In the genomic region with DNA sequence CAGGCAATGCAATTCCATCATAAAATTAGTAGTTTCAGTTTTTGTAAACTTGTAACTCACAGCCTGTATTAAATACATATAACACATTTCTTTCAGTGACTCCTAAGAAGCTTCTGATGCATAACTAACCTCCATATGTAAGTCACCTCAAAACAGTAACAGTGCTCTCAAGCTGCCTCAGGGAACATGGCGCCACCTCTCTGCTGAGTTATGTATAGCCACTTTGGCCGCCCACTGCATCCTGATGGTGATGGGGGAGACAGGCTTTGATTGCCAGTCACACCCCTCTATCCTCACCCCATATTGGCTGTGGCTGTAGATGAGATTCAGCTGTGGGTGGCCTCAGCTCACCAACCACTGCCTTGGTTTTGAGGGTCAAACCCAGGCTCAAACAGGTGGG, we compare ENCODE assay signal across 8 cellular contexts. TPM values are rescaled to one million over a fixed set of nuclear protein-coding genes. Genes with fewer than 3 reads are reported as not detected.
DNase-seq lines count a peak whose midpoint lies in the region; TF ChIP-seq lines count a peak whose summit lies in the region.

No MANE protein-coding gene starts in this region.

- no peak for TF ChIP-seq EP300 in SK-N-SH (IDR thresholded peaks at IDR 0.05; ENCODE audit: borderline replicate concordance in 1 of 2, low read depth in 1 of 2, low read length in 1 of 2)

- POLR2A ChIA-PET in SK-N-SH (lab: Yijun Ruan, JAX): no interaction called here

- TF ChIP-seq RAD21 in SK-N-SH (IDR thresholded peaks at IDR 0.05; ENCODE audit: low read length): no peak

- H3K27me3 Mint-ChIP-seq in HFFc6 (ENCODE audit: insufficient read depth) (no peaks in the 10 kb centered on the region; the same call in 1 of the 2 replicates), endothelial cell (ENCODE audit: unreplicated experiment) (peaks cover 1% of the 10 kb centered on the region)

- peak; percentile 68 for DNase-seq in D341Med (ENCODE audit: low spot score)
- DNase-seq in HFFc6: peak; percentile 24
- peak; percentile 35 for DNase-seq in SK-N-SH
- peak; percentile 15 for DNase-seq in endothelial cell (ENCODE audit: low spot score)
- peak in 2 of 3 donors; percentile 42 to 51 for DNase-seq in stimulated activated CD4-positive, alpha-beta T cell treated with anti-CD3 and anti-CD28 coated beads, Interleukin-12 subunit alpha, Interleukin-12 subunit beta, amount 100 ng/mL, for 48 hours (ENCODE audit: low read depth in 2 of 3, low spot score in 1 of 3)
- DNase-seq in GOT3 (lab: John Stamatoyannopoulos, UW): no peak
- no peak for DNase-seq in NCI-H2029 (lab: John Stamatoyannopoulos, UW)
- DNase-seq in DMS114 treated with DMSO at 0.1 percent for 48 hours (lab: John Stamatoyannopoulos, UW; ENCODE audit: unreplicated experiment): no peak

- H4K20me1 ChIP-seq in SK-N-SH (ENCODE audit: insufficient read depth): no peaks in the 10 kb centered on the region

- H3K4me3 ChIP-seq in SK-N-SH (ENCODE audit: low read depth in 2 of 2, low read length in 1 of 2): no peak overlapping the region

- no peak overlapping the region for H3K27ac Mint-ChIP-seq in HFFc6
- H3K27ac Mint-ChIP-seq in endothelial cell (ENCODE audit: unreplicated experiment): no peak overlapping the region

- H3F3A ChIP-seq in SK-N-SH (replicated peaks; ENCODE audit: insufficient read depth): peaks cover 10% of the 10 kb centered on the region

- H3K27me3 ChIP-seq in SK-N-SH (ENCODE audit: insufficient read depth): no peaks in the 10 kb centered on the region

- H3K36me3 Mint-ChIP-seq in HFFc6 (ENCODE audit: low read depth): peaks cover 15% of the 10 kb centered on the region
- H3K36me3 Mint-ChIP-seq in endothelial cell (ENCODE audit: low read depth, unreplicated experiment): peaks cover 32% of the 10 kb centered on the region

- H3K9me3 Mint-ChIP-seq in HFFc6 (peaks cover 5% of the 10 kb centered on the region; the same call in 1 of the 2 replicates), endothelial cell (ENCODE audit: unreplicated experiment) (peaks cover 16% of the 10 kb centered on the region)

- H3K4me3 Mint-ChIP-seq in HFFc6 (no peak overlapping the region), endothelial cell (ENCODE audit: unreplicated experiment) (no peak overlapping the region)

- H3K9ac ChIP-seq in SK-N-SH: no peak overlapping the region

- 92% methylated on average over 2 of the region's 2 CpGs for WGBS in SK-N-SH (ENCODE audit: low lambda C conversion rate)

- peak; percentile 75 for TF ChIP-seq CTCF in HFFc6 (IDR thresholded peaks at IDR 0.05)
- peak; percentile 41 for TF ChIP-seq CTCF in SK-N-SH (IDR thresholded peaks at IDR 0.05)
- TF ChIP-seq CTCF in endothelial cell (IDR thresholded peaks at IDR 0.05; ENCODE audit: unreplicated experiment): peak; percentile 37

- H2AFZ ChIP-seq in SK-N-SH (ENCODE audit: low read depth): no peak overlapping the region

- CTCF ChIA-PET in SK-N-SH (lab: Yijun Ruan, JAX): interaction anchor here (1.0 to 1.5 kb wide), 3 partner anchors 11 to 29 kb away, joined by 3 to 4 read pairs (median 3); no protein-coding TSS in a partner anchor

- H3K4me1 Mint-ChIP-seq in HFFc6 (ENCODE audit: low read depth) (no peaks in the 10 kb centered on the region), endothelial cell (ENCODE audit: unreplicated experiment) (no peaks in the 10 kb centered on the region)

- H3K4me2 ChIP-seq in SK-N-SH: no peak overlapping the region

- peaks cover 10% of the 10 kb centered on the region for H3K9me3 ChIP-seq in SK-N-SH

- peaks cover 0 to 4% of the 10 kb centered on the region in 2 experiments; a peak in 1 of 4 replicates for H3K4me1 ChIP-seq in SK-N-SH (ENCODE audit: control insufficient read depth in 1 of 2, insufficient read depth in 2 of 2, low read depth in 1 of 2, low read length in 1 of 2)

- H3K9me2 ChIP-seq in SK-N-SH: no peaks in the 10 kb centered on the region

- no peak overlapping the region for H3K27ac ChIP-seq in SK-N-SH (ENCODE audit: low read depth in 2 of 2, low read length in 1 of 2)

- no peaks in the 10 kb centered on the region; the same call in 1 of the 2 replicates for H3K79me2 ChIP-seq in SK-N-SH (ENCODE audit: insufficient read depth)

- H3K36me3 ChIP-seq in SK-N-SH (replicated peaks in 1 of 2; ENCODE audit: control insufficient read depth in 1 of 2, insufficient read depth in 2 of 2, low read length in 1 of 2): no peaks in the 10 kb centered on the region

TF ChIP-seq in SK-N-SH, 30 proteins besides CTCF, POLR2A, EP300 and RAD21 (continues in another document):
- TF ChIP-seq RXRA (IDR thresholded peaks at IDR 0.05; ENCODE audit: borderline replicate concordance, low read depth) (no peak), RFX5 (IDR thresholded peaks at IDR 0.05; ENCODE audit: low read length) (no peak), FOXM1 (IDR thresholded peaks at IDR 0.05; ENCODE audit: low read depth) (no peak), MXI1 (IDR thresholded peaks at IDR 0.05; ENCODE audit: low read depth, low read length) (no peak), EZH2phosphoT487 (IDR thresholded peaks at IDR 0.05; ENCODE audit: borderline replicate concordance, low read depth) (no peak), SMC3 (IDR thresholded peaks at IDR 0.05; ENCODE audit: low read depth, low read length) (no peak), TCF12 (IDR thresholded peaks at IDR 0.05) (no peak), FOSL2 (IDR thresholded peaks at IDR 0.05; ENCODE audit: borderline replicate concordance, low read depth) (no peak)
- TF ChIP-seq, protein P1, sequence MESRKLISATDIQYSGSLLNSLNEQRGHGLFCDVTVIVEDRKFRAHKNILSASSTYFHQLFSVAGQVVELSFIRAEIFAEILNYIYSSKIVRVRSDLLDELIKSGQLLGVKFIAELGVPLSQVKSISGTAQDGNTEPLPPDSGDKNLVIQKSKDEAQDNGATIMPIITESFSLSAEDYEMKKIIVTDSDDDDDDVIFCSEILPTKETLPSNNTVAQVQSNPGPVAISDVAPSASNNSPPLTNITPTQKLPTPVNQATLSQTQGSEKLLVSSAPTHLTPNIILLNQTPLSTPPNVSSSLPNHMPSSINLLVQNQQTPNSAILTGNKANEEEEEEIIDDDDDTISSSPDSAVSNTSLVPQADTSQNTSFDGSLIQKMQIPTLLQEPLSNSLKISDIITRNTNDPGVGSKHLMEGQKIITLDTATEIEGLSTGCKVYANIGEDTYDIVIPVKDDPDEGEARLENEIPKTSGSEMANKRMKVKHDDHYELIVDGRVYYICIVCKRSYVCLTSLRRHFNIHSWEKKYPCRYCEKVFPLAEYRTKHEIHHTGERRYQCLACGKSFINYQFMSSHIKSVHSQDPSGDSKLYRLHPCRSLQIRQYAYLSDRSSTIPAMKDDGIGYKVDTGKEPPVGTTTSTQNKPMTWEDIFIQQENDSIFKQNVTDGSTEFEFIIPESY (IDR thresholded peaks at IDR 0.05; ENCODE audit: borderline replicate concordance, low read depth): no peak
- TF ChIP-seq, protein P2, sequence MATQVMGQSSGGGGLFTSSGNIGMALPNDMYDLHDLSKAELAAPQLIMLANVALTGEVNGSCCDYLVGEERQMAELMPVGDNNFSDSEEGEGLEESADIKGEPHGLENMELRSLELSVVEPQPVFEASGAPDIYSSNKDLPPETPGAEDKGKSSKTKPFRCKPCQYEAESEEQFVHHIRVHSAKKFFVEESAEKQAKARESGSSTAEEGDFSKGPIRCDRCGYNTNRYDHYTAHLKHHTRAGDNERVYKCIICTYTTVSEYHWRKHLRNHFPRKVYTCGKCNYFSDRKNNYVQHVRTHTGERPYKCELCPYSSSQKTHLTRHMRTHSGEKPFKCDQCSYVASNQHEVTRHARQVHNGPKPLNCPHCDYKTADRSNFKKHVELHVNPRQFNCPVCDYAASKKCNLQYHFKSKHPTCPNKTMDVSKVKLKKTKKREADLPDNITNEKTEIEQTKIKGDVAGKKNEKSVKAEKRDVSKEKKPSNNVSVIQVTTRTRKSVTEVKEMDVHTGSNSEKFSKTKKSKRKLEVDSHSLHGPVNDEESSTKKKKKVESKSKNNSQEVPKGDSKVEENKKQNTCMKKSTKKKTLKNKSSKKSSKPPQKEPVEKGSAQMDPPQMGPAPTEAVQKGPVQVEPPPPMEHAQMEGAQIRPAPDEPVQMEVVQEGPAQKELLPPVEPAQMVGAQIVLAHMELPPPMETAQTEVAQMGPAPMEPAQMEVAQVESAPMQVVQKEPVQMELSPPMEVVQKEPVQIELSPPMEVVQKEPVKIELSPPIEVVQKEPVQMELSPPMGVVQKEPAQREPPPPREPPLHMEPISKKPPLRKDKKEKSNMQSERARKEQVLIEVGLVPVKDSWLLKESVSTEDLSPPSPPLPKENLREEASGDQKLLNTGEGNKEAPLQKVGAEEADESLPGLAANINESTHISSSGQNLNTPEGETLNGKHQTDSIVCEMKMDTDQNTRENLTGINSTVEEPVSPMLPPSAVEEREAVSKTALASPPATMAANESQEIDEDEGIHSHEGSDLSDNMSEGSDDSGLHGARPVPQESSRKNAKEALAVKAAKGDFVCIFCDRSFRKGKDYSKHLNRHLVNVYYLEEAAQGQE (IDR thresholded peaks at IDR 0.05; ENCODE audit: low read depth, low read length): no peak
- TF ChIP-seq, protein P3, sequence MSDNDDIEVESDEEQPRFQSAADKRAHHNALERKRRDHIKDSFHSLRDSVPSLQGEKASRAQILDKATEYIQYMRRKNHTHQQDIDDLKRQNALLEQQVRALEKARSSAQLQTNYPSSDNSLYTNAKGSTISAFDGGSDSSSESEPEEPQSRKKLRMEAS (IDR thresholded peaks at IDR 0.05; ENCODE audit: low read depth): no peak
- TF ChIP-seq, protein P4, sequence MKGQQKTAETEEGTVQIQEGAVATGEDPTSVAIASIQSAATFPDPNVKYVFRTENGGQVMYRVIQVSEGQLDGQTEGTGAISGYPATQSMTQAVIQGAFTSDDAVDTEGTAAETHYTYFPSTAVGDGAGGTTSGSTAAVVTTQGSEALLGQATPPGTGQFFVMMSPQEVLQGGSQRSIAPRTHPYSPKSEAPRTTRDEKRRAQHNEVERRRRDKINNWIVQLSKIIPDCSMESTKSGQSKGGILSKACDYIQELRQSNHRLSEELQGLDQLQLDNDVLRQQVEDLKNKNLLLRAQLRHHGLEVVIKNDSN (IDR thresholded peaks at IDR 0.05; ENCODE audit: borderline replicate concordance, low read depth): no peak

RNA-seq across cellular contexts. Expression of a gene that starts 54.3 kb away (rescaled TPM):
- 10 to 100 TPM; 13.6 to 17.6 (median 15.0) TPM for total RNA-seq in HFFc6 (2021; fragmentation: NEBNext Ultra II Directional; extraction: Animal tissue kit (Norgen Biotek cat#: 25700))
- polyA plus RNA-seq in SK-N-SH (2012; rRNA removed): 11.4 and 14.5 TPM in 2 replicates
- polyA plus RNA-seq in SK-N-SH (2012; cell fraction: cytosol; rRNA removed): 11.6 and 13.7 TPM in 2 replicates
- polyA plus RNA-seq in SK-N-SH (2012; cell fraction: nucleus; rRNA removed): 11.9 and 14.3 TPM in 2 replicates
- 44.3 TPM for total RNA-seq in endothelial cell (ENCODE audit: unreplicated experiment)

Comparison
In these comparisons a context has a peak if more than half of its experiments do, and no peak if none do; other contexts are left out.
1. DNase-seq: peak in D341Med (single experiment), HFFc6 (single experiment), SK-N-SH (single experiment), endothelial cell (single experiment) and stimulated activated CD4-positive, alpha-beta T cell treated with anti-CD3 and anti-CD28 coated beads, Interleukin-12 subunit alpha, Interleukin-12 subunit beta, amount 100 ng/mL, for 48 hours (2 of 3); none in GOT3 (single experiment), NCI-H2029 (single experiment) and DMS114 treated with DMSO at 0.1 percent for 48 hours (single experiment).
2. Peak in every context shown above with its lines, with median percentiles within 50 percentile points of each other: CTCF ChIP-seq.